Comparison of ENCODE assay signal across 1 cellular context in genomic region chr6:11964101-11964500, GRCh38.
A peak's percentile ranks its signal among the peaks of the same experiment; 100 is the strongest.
TF ChIP-seq lines count a peak whose summit lies in the region.

No MANE protein-coding gene starts in this region.

TF ChIP-seq in K562, 482 proteins besides CTCF, POLR2A, EP300 and RAD21 (continued from another document and continues in another):
- no peak for TF ChIP-seq TSHZ1 (CRISPR knock-in tag; IDR thresholded peaks at IDR 0.05)
- no peak for TF ChIP-seq POLR2AphosphoS2 (IDR thresholded peaks at IDR 0.05; ENCODE audit: low read length)
- TF ChIP-seq MCM3 (IDR thresholded peaks at IDR 0.05), result no peak
- TF ChIP-seq PTRF (tag; IDR thresholded peaks at IDR 0.05), result no peak
- no peak for TF ChIP-seq ZNF707 (CRISPR knock-in tag; conservative IDR thresholded peaks at IDR 0.05)
- TF ChIP-seq HLTF (IDR thresholded peaks at IDR 0.05), result no peak
- no peak for TF ChIP-seq ZFP30 (CRISPR knock-in tag; IDR thresholded peaks at IDR 0.05; ENCODE audit: borderline replicate concordance)
- no peak for TF ChIP-seq SIN3B (IDR thresholded peaks at IDR 0.05; ENCODE audit: low read depth)
- TF ChIP-seq ZNF140 (CRISPR knock-in tag; IDR thresholded peaks at IDR 0.05), result no peak
- TF ChIP-seq FUS (optimal IDR thresholded peaks at IDR 0.05; ENCODE audit: low read depth, low read length), result no peak
- TF ChIP-seq MGA (IDR thresholded peaks at IDR 0.05), result no peak
- no peak for TF ChIP-seq NFIX (CRISPR knock-in tag; IDR thresholded peaks at IDR 0.05; ENCODE audit: low read depth)
- no peak for TF ChIP-seq FOXO4 (CRISPR knock-in tag; IDR thresholded peaks at IDR 0.05)
- no peak for TF ChIP-seq FIP1L1 (IDR thresholded peaks at IDR 0.05; ENCODE audit: low read depth, low read length, poor library complexity, severe bottlenecking)
- no peak for TF ChIP-seq SMARCB1 (IDR thresholded peaks at IDR 0.05; ENCODE audit: insufficient read length, low read depth)
- TF ChIP-seq TARDBP (IDR thresholded peaks at IDR 0.05), result no peak
- no peak for TF ChIP-seq HIVEP1 (CRISPR knock-in tag; IDR thresholded peaks at IDR 0.05)
- TF ChIP-seq POLR2H (tag; IDR thresholded peaks at IDR 0.05; ENCODE audit: low read depth), result no peak
- no peak for TF ChIP-seq NFYB (IDR thresholded peaks at IDR 0.05; ENCODE audit: extremely low read depth, insufficient read length)
- 0 out of 2 replicates have a peak, but pooled peaks have one; percentile 50 for TF ChIP-seq LARP7 (IDR thresholded peaks at IDR 0.05)
- no peak for TF ChIP-seq ZNF232 (CRISPR knock-in tag; IDR thresholded peaks at IDR 0.05)
- no peak for TF ChIP-seq ZEB2 (IDR thresholded peaks at IDR 0.05)
- TF ChIP-seq PRDM10 (IDR thresholded peaks at IDR 0.05; ENCODE audit: partially characterized antibody), result no peak
- TF ChIP-seq ZNF398 (CRISPR knock-in tag; IDR thresholded peaks at IDR 0.05), result no peak
- TF ChIP-seq ZNF766 (CRISPR knock-in tag; conservative IDR thresholded peaks at IDR 0.05), result no peak
- peak; percentile 73; the same call in 1 of the 2 replicates for TF ChIP-seq GATAD2A (IDR thresholded peaks at IDR 0.05)
- TF ChIP-seq ID3 (CRISPR knock-in tag; IDR thresholded peaks at IDR 0.05), result no peak
- TF ChIP-seq ID3 (tag; IDR thresholded peaks at IDR 0.05), result no peak
- TF ChIP-seq ATF1 (CRISPR knock-in tag; IDR thresholded peaks at IDR 0.05), result no peak
- no peak for TF ChIP-seq ATF1 (tag; IDR thresholded peaks at IDR 0.05)
- no peak for TF ChIP-seq ESRRB (CRISPR knock-in tag; IDR thresholded peaks at IDR 0.05; ENCODE audit: borderline replicate concordance)
- no peak for TF ChIP-seq JUND (IDR thresholded peaks at IDR 0.05; ENCODE audit: borderline replicate concordance, low read depth, low read length)
- TF ChIP-seq JUND (tag; IDR thresholded peaks at IDR 0.05; ENCODE audit: borderline replicate concordance, low read depth, low read length), result no peak
- no peak for TF ChIP-seq SRF (CRISPR knock-in tag; IDR thresholded peaks at IDR 0.05)
- no peak for TF ChIP-seq NFATC3 (IDR thresholded peaks at IDR 0.05)
- no peak for TF ChIP-seq GTF2E2 (tag; IDR thresholded peaks at IDR 0.05)
- no peak for TF ChIP-seq ATF6 (CRISPR knock-in tag; IDR thresholded peaks at IDR 0.05)
